ENCODE assay signal across 12 cellular contexts in genomic region chr2:45003586-45004568, GRCh38. TPM values are rescaled to one million over a fixed set of nuclear protein-coding genes. Genes with fewer than 3 reads are reported as not detected.
DNase-seq lines count a peak whose midpoint lies in the region; ATAC-seq, FAIRE-seq and TF ChIP-seq lines count a peak whose summit lies in the region.
"Had no signal": no experiment of that assay in that cellular context is flagged by ENCODE, and none has a peak within 500 bp of the region (broad histone marks: within the 10 kb centered on the region; RNA-seq: fewer than 3 reads in every experiment).

No MANE protein-coding gene starts in this region.

- ATAC-seq in naive thymus-derived CD8-positive, alpha-beta T cell = no peak
- ATAC-seq in HG03108 (IDR thresholded peaks at IDR 0.05; ENCODE audit: unreplicated experiment) = no peak

- peaks cover 6% of the 10 kb centered on the region for H3K36me3 Mint-ChIP-seq in MCF 10A (ENCODE audit: insufficient read depth, unreplicated experiment)
- no peaks in the 10 kb centered on the region for H3K36me3 Mint-ChIP-seq in naive thymus-derived CD8-positive, alpha-beta T cell

- no peaks in the 10 kb centered on the region for H3K4me1 ChIP-seq in breast epithelium
- H3K4me1 ChIP-seq in endothelial cell of umbilical vein (ENCODE audit: control insufficient read depth, extremely low read depth, insufficient read depth, low read length) = peaks cover 18% of the 10 kb centered on the region
- H3K4me1 ChIP-seq in stomach smooth muscle (ENCODE audit: control insufficient read depth, insufficient read depth, low read length) = peaks cover 56% of the 10 kb centered on the region

- FAIRE-seq in endothelial cell of umbilical vein (lab: Jason Lieb, UNC) = no peak

- dilution Hi-C loops in endothelial cell of umbilical vein (cut with MboI; ENCODE audit: extremely low pct_ligation_motif_present, low sequenced_read_pairs) = no loop called here

- TF ChIP-seq POLR2A in breast epithelium (IDR thresholded peaks at IDR 0.05) = no peak
- TF ChIP-seq POLR2A in endothelial cell of umbilical vein (IDR thresholded peaks at IDR 0.05; ENCODE audit: low read depth, low read length) = no peak

- H3K9ac ChIP-seq in endothelial cell of umbilical vein (replicated peaks; ENCODE audit: extremely low read depth, insufficient read depth, low read length) (no peak overlapping the region), stomach smooth muscle (ENCODE audit: low read length in 2 of 2) (peak overlapping the region; percentile 66 to 78)

- DNase-seq in breast epithelium (ENCODE audit: low spot score in 2 of 2) (no peak), MCF 10A (ENCODE audit: unreplicated experiment) (no peak), endothelial cell of umbilical vein (ENCODE audit: low read depth, low spot score) (no peak), H4 (ENCODE audit: low spot score) (no peak), superior temporal gyrus (ENCODE audit: extremely low spot score) (no peak)
- no peak for DNase-seq in naive thymus-derived CD8-positive, alpha-beta T cell
- DNase-seq: activated CD8-positive, alpha-beta memory T cell treated with anti-CD3 and anti-CD28 coated beads, Interleukin-2, amount 50 U/mL, for 4 hours; effector memory CD4-positive, alpha-beta T cell; NK-92 treated with Interleukin-12 subunit alpha and Interleukin-12 subunit beta, amount 100 ng/mL, for 24 hours; SIG-M5 had no signal

- H3K9me3 ChIP-seq in breast epithelium = no peaks in the 10 kb centered on the region
- no peaks in the 10 kb centered on the region for H3K9me3 ChIP-seq in endothelial cell of umbilical vein (replicated peaks; ENCODE audit: control insufficient read depth, insufficient read depth, low read length)
- H3K9me3 ChIP-seq in stomach smooth muscle (ENCODE audit: control insufficient read depth in 2 of 2, low read length in 2 of 2) = no peaks in the 10 kb centered on the region

- H3K4me3 ChIP-seq in breast epithelium (peak overlapping the region; percentile 11 to 55 (median 14)), endothelial cell of umbilical vein (replicated peaks in 1 of 3; ENCODE audit: insufficient read depth in 1 of 3, low read depth in 1 of 3, low read length in 3 of 3) (peak overlapping the region in 2 of 3 experiments; percentile 11 to 12), stomach smooth muscle (ENCODE audit: low read length in 2 of 2) (peak overlapping the region; percentile 72 to 93)

- H3K4me2 ChIP-seq in endothelial cell of umbilical vein (ENCODE audit: insufficient read depth, low read length) = peak overlapping the region; percentile 83

- no peak overlapping the region for H3K27ac ChIP-seq in breast epithelium
- H3K27ac ChIP-seq in endothelial cell of umbilical vein (ENCODE audit: insufficient read depth, low read depth, low read length) = no peak overlapping the region
- H3K27ac ChIP-seq in stomach smooth muscle (ENCODE audit: low read length) = peak overlapping the region; percentile 94

- CTCF ChIA-PET in MCF 10A (lab: Yijun Ruan, JAX) (interaction anchor here (1.3 kb wide), 1 partner anchor 23 kb away, joined by 3 read pairs; no protein-coding TSS in a partner anchor), endothelial cell of umbilical vein (lab: Charles Lee) (interaction anchor here (0.9 to 3.0 kb wide), 4 partner anchors 8 to 22 kb away, joined by 3 to 13 read pairs (median 5); no protein-coding TSS in a partner anchor)

- H3K27me3 Mint-ChIP-seq in MCF 10A (ENCODE audit: insufficient read depth, unreplicated experiment) = peaks cover 9% of the 10 kb centered on the region
- peaks cover 41 to 98% (median 66%) of the 10 kb centered on the region in 5 donors for H3K27me3 Mint-ChIP-seq in naive thymus-derived CD8-positive, alpha-beta T cell

- BruUV-seq in MCF 10A (replicated peaks; lab: Mats Ljungman, UMichigan) (no TSS peak), endothelial cell of umbilical vein (replicated peaks; lab: Mats Ljungman, UMichigan) (no TSS peak)

- peaks cover 0 to 81% of the 10 kb centered on the region in 2 donors for H3K27me3 ChIP-seq in breast epithelium
- H3K27me3 ChIP-seq in endothelial cell of umbilical vein (ENCODE audit: control insufficient read depth in 2 of 2, insufficient read depth in 2 of 2, low read length in 2 of 2) = peaks cover 74 to 97% of the 10 kb centered on the region in 2 experiments
- H3K27me3 ChIP-seq in stomach smooth muscle (ENCODE audit: control insufficient read depth in 1 of 2, insufficient read depth in 2 of 2, low read length in 2 of 2) = peaks cover 2 to 5% of the 10 kb centered on the region in 2 donors

- H3K9me3 Mint-ChIP-seq in MCF 10A (ENCODE audit: unreplicated experiment) = no peaks in the 10 kb centered on the region
- no peaks in the 10 kb centered on the region for H3K9me3 Mint-ChIP-seq in naive thymus-derived CD8-positive, alpha-beta T cell

- H3K9me1 ChIP-seq in endothelial cell of umbilical vein (replicated peaks; ENCODE audit: control insufficient read depth, extremely low read depth, insufficient read depth, low read length) = no peaks in the 10 kb centered on the region

- POLR2A ChIA-PET in MCF 10A (lab: Yijun Ruan, JAX) = no interaction called here
- POLR2A ChIA-PET in endothelial cell of umbilical vein (lab: Charles Lee) = no interaction called here
- POLR2A ChIA-PET in naive thymus-derived CD8-positive, alpha-beta T cell (lab: Charles Lee) = no interaction called here

- intact Hi-C loops in breast epithelium (cut with DNase I; ENCODE audit: low total_unique reads) (no loop called here), MCF 10A (cut with micrococcal nuclease) (no loop called here), endothelial cell of umbilical vein (cut with micrococcal nuclease) (no loop called here)

- H3K27ac Mint-ChIP-seq in MCF 10A (ENCODE audit: low read depth, unreplicated experiment) = no peak overlapping the region
- peak overlapping the region in 1 of 10 donors; percentile 66 for H3K27ac Mint-ChIP-seq in naive thymus-derived CD8-positive, alpha-beta T cell

- H3K4me1 Mint-ChIP-seq in MCF 10A (ENCODE audit: insufficient read depth, unreplicated experiment) = peaks cover 7% of the 10 kb centered on the region
- peaks cover 17 to 56% (median 45%) of the 10 kb centered on the region in 4 donors for H3K4me1 Mint-ChIP-seq in naive thymus-derived CD8-positive, alpha-beta T cell

- no peaks in the 10 kb centered on the region for H4K20me1 ChIP-seq in endothelial cell of umbilical vein (replicated peaks; ENCODE audit: control insufficient read depth, extremely low read depth, insufficient read depth, low read length)

- no peak for TF ChIP-seq CTCF in breast epithelium (IDR thresholded peaks at IDR 0.05)
- no peak for TF ChIP-seq CTCF in MCF 10A (IDR thresholded peaks at IDR 0.05; ENCODE audit: unreplicated experiment)
- no peak for TF ChIP-seq CTCF in endothelial cell of umbilical vein (IDR thresholded peaks at IDR 0.05; ENCODE audit: extremely low read depth in 1 of 2, insufficient read depth in 1 of 2, low read depth in 1 of 2, low read length in 2 of 2)

- H2AFZ ChIP-seq in endothelial cell of umbilical vein (ENCODE audit: low read depth, low read length) = no peak overlapping the region

- H3K79me2 ChIP-seq in endothelial cell of umbilical vein (ENCODE audit: control insufficient read depth, insufficient read depth, low read length) = no peaks in the 10 kb centered on the region

- no peak overlapping the region for H3K4me3 Mint-ChIP-seq in MCF 10A (ENCODE audit: unreplicated experiment)
- peak overlapping the region in 8 of 10 donors; percentile 7 to 75 (median 42) for H3K4me3 Mint-ChIP-seq in naive thymus-derived CD8-positive, alpha-beta T cell

- H3K36me3 ChIP-seq in breast epithelium (no peaks in the 10 kb centered on the region), endothelial cell of umbilical vein (ENCODE audit: control insufficient read depth in 2 of 2, extremely low read depth in 1 of 2, insufficient read depth in 2 of 2, low read length in 2 of 2) (no peaks in the 10 kb centered on the region), stomach smooth muscle (ENCODE audit: control insufficient read depth in 2 of 2, insufficient read depth in 2 of 2, low read length in 2 of 2) (peaks cover 3 to 8% of the 10 kb centered on the region in 2 donors)

TF ChIP-seq in endothelial cell of umbilical vein, 7 proteins besides CTCF, POLR2A, EP300 and RAD21:
- no peak for TF ChIP-seq MAX (IDR thresholded peaks at IDR 0.05; ENCODE audit: insufficient read depth, insufficient read length)
- TF ChIP-seq EZH2 (IDR thresholded peaks at IDR 0.05; ENCODE audit: borderline replicate concordance, low read depth, low read length, severe bottlenecking) = peak; percentile 99

RNA-seq across cellular contexts. Expression of gene SIX2, which starts 5.4 kb away (rescaled TPM):
- total RNA-seq in breast epithelium = 1 to 10 TPM in 2 of 3 donors, under 1 TPM in 1; 0.98 to 3.5 (median 1.5) TPM
- 0.96 and 1.2 TPM in 2 replicates for total RNA-seq in MCF 10A (2022)
- total RNA-seq in endothelial cell of umbilical vein = 0.24 and 0.32 TPM in 2 replicates
- 0.45 and 0.54 TPM in 2 replicates for polyA plus RNA-seq in endothelial cell of umbilical vein
- 0.26 and 0.35 TPM in 2 replicates for polyA plus RNA-seq in endothelial cell of umbilical vein (2011; cell fraction: cytosol; rRNA removed)
- 0.29 TPM in 2 replicates for polyA plus RNA-seq in endothelial cell of umbilical vein (2011; cell fraction: nucleus; rRNA removed)
- polyA plus RNA-seq in endothelial cell of umbilical vein (2012) = 2.1 and 5.7 TPM in 2 replicates
- polyA minus RNA-seq in endothelial cell of umbilical vein = 0.21 and 0.39 TPM in 2 replicates
- polyA minus RNA-seq in endothelial cell of umbilical vein (2011; cell fraction: cytosol; rRNA and poly(A)+ RNA removed) = 17.9 TPM
- polyA minus RNA-seq in endothelial cell of umbilical vein (2011; cell fraction: nucleus; rRNA and poly(A)+ RNA removed) = 0.38 and 0.43 TPM in 2 replicates
- total RNA-seq in naive thymus-derived CD8-positive, alpha-beta T cell = not detected
- polyA plus RNA-seq in naive thymus-derived CD8-positive, alpha-beta T cell = not detected
- total RNA-seq in H4 (2014; rRNA removed; shearing (Covaris generic)) = 0.06 and 0.52 TPM in 2 replicates

Comparison
In these comparisons a context has a peak if more than half of its experiments do, and no peak if none do; other contexts are left out.
1. H3K4me3 ChIP-seq: peak in every context shown above with its lines; median percentile 82 in stomach smooth muscle; 14 in breast epithelium; 12 in endothelial cell of umbilical vein.